In genomic region chr5:161023591-161023990, GRCh38 we compare ENCODE assay signal across 15 cellular contexts.
"Had no signal": no experiment of that assay in that cellular context is flagged by ENCODE, and none has a peak within 500 bp of the region (broad histone marks: within the 10 kb centered on the region; RNA-seq: fewer than 3 reads in every experiment).

No MANE protein-coding gene starts in this region.

- ATAC-seq: esophagus mucosa; heart left ventricle; left colon; left ventricle myocardium superior; natural killer cell treated with Interleukin-12 subunit alpha and Interleukin-12 subunit beta and Interleukin-15 and Interleukin-18, amount 100 ng/mL, for 72 hours had no signal

- H3K27me3 Mint-ChIP-seq: natural killer cell treated with Interleukin-12 subunit alpha and Interleukin-12 subunit beta and Interleukin-15 and Interleukin-18, amount 100 ng/mL, for 72 hours had no signal

- DNase-seq: effector memory CD4-positive, alpha-beta T cell; heart left ventricle; left colon; left ventricle myocardium superior; mesenchymal stem cell; midbrain; nucleus accumbens; ovary; small intestine; stimulated activated CD4-positive, alpha-beta T cell treated with anti-CD3 and anti-CD28 coated beads, Interleukin-12 subunit alpha, Interleukin-12 subunit beta, amount 100 ng/mL, for 4 hours; stimulated activated naive CD4-positive, alpha-beta T cell treated with Interleukin-2 at 50 U/mL for 16 hours had no signal

- H3K4me1 Mint-ChIP-seq: neural progenitor cell had no signal

- H3K4me3 Mint-ChIP-seq: natural killer cell treated with Interleukin-12 subunit alpha and Interleukin-12 subunit beta and Interleukin-15 and Interleukin-18, amount 100 ng/mL, for 72 hours; neural progenitor cell; type B pancreatic cell had no signal

- H3K9me3 Mint-ChIP-seq: neural progenitor cell, type B pancreatic cell had no signal

- H3K36me3 Mint-ChIP-seq: natural killer cell treated with Interleukin-12 subunit alpha and Interleukin-12 subunit beta and Interleukin-15 and Interleukin-18, amount 100 ng/mL, for 72 hours; neural progenitor cell; type B pancreatic cell had no signal

- H3K27ac Mint-ChIP-seq: natural killer cell treated with Interleukin-12 subunit alpha and Interleukin-12 subunit beta and Interleukin-15 and Interleukin-18, amount 100 ng/mL, for 72 hours; neural progenitor cell; type B pancreatic cell had no signal
